In the genomic region with DNA sequence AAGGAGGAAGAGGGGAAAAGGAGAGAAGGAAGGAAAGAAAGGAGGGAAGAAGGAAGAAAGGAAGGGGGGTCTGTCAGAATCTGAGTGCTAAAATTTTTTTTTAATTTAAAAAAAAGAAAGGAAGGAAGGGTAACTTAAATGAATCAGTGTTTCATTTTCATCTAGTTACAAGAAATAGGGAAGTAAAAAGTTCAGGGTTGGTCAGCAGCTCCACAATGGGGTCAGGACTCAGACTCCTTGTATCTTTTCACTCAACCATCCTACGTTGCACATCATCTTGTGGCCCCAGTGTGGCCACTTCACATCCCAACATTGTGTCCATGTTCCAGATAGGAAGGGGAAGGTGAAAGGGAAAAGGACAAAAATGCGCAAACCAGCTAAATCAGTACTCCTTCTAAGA, we compare ENCODE assay signal across 28 cellular contexts.
"Had no signal": no experiment of that assay in that cellular context is flagged by ENCODE, and none has a peak within 500 bp of the region (broad histone marks: within the 10 kb centered on the region; RNA-seq: fewer than 3 reads in every experiment).

No MANE protein-coding gene starts in this region.

- H3K4me2 ChIP-seq: neural progenitor cell had no signal

- H3K27me3 ChIP-seq: esophagus squamous epithelium, heart right ventricle, left lung, neural progenitor cell, right lobe of liver, stomach, tibial artery had no signal

- ATAC-seq: effector memory CD8-positive, alpha-beta T cell; heart right ventricle; left lung; naive thymus-derived CD4-positive, alpha-beta T cell; right lobe of liver had no signal

- H3K79me2 ChIP-seq: parathyroid adenoma had no signal

- H3K36me3 ChIP-seq: esophagus squamous epithelium, heart right ventricle, left lung, neural progenitor cell, right lobe of liver, stomach, tibial artery had no signal

- H3K27ac Mint-ChIP-seq: effector memory CD8-positive, alpha-beta T cell; naive thymus-derived CD4-positive, alpha-beta T cell; nephron; neural progenitor cell; progenitor cell of endocrine pancreas; type B pancreatic cell had no signal

- H3K36me3 Mint-ChIP-seq: type B pancreatic cell had no signal

- H3K4me1 Mint-ChIP-seq: nephron, neural progenitor cell had no signal

- FAIRE-seq: endometrium, islet of Langerhans, small intestine, urothelium cell line had no signal

- H3K27ac ChIP-seq: esophagus squamous epithelium, heart right ventricle, left lung, neural progenitor cell, parathyroid adenoma, right lobe of liver, stomach, tibial artery had no signal

- H3K9me3 ChIP-seq: esophagus squamous epithelium, heart right ventricle, left lung, right lobe of liver, stomach, tibial artery had no signal

- H3K27me3 Mint-ChIP-seq: progenitor cell of endocrine pancreas, type B pancreatic cell had no signal

- H3K4me3 Mint-ChIP-seq: effector memory CD8-positive, alpha-beta T cell; naive thymus-derived CD4-positive, alpha-beta T cell; nephron; neural progenitor cell; type B pancreatic cell had no signal

- H3K4me3 ChIP-seq: esophagus squamous epithelium, heart right ventricle, left lung, neural progenitor cell, right lobe of liver, stomach, tibial artery had no signal

- H3K9me3 Mint-ChIP-seq: effector memory CD8-positive, alpha-beta T cell; nephron had no signal

- H3K9ac ChIP-seq: neural progenitor cell, parathyroid adenoma had no signal

- H3K4me1 ChIP-seq: esophagus squamous epithelium, heart right ventricle, left lung, neural progenitor cell, parathyroid adenoma, right lobe of liver, stomach, tibial artery had no signal

- H2AFZ ChIP-seq: neural progenitor cell, parathyroid adenoma had no signal

- DNase-seq: cortex of kidney; effector memory CD8-positive, alpha-beta T cell; erythroblast; esophagus squamous epithelium; foreskin melanocyte; glutamatergic neuron; heart right ventricle; hippocampal formation; left cardiac atrium; left lung; mesendoderm; midbrain; naive thymus-derived CD4-positive, alpha-beta T cell; right lobe of liver; small intestine; stimulated activated CD4-positive, alpha-beta T cell treated with anti-CD3 and anti-CD28 coated beads, Interleukin-15, amount 100 ng/mL, for 24 hours; stimulated activated CD4-positive, alpha-beta T cell treated with anti-CD3 and anti-CD28 coated beads, Interleukin-2, amount 100 ng/mL, for 48 hours; stimulated activated naive CD4-positive, alpha-beta T cell treated with Interleukin-2 at 50 U/mL for 16 hours; stomach; tibial artery had no signal
